ENCODE assay signal across 13 cellular contexts in the genomic region with DNA sequence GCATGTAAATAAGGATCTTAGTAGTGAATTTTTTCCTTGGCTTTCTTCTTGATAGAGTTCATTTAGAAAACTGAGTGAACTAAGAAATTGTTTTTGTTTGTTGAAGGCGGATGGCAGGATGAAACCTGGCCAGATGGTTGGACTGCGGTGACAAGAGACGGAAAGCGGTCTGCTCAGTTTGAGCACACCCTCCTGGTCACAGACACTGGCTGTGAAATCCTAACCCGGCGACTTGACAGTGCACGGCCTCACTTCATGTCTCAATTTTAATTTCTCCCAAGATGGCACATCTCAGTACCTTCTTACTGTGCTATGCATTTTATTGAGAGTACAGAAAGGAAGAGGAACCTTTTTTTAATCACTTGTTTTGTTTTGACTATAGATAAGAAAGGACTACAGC. TPM values are rescaled to one million over a fixed set of nuclear protein-coding genes. Genes with fewer than 3 reads are reported as not detected.
DNase-seq lines count a peak whose midpoint lies in the region; ATAC-seq, FAIRE-seq and TF ChIP-seq lines count a peak whose summit lies in the region.
"Had no signal": no experiment of that assay in that cellular context is flagged by ENCODE, and none has a peak within 500 bp of the region (broad histone marks: within the 10 kb centered on the region; RNA-seq: fewer than 3 reads in every experiment).

No MANE protein-coding gene starts in this region.

- no peaks in the 10 kb centered on the region for H3K27me3 ChIP-seq in esophagus muscularis mucosa
- no peaks in the 10 kb centered on the region for H3K27me3 ChIP-seq in gastrocnemius medialis

- WGBS in esophagus muscularis mucosa: 97% methylated on average over 7 of the region's 7 CpGs

- no peak for TF ChIP-seq EP300 in esophagus muscularis mucosa (IDR thresholded peaks at IDR 0.05)

- intact Hi-C loops in esophagus muscularis mucosa (cut with DNase I): no loop called here
- intact Hi-C loops in gastrocnemius medialis (cut with DNase I; ENCODE audit: low total_unique reads): loop anchor here (5.0 kb wide), 1 partner anchor 134 kb away; a partner anchor contains a TSS

- H3K9me3 ChIP-seq in esophagus muscularis mucosa (no peaks in the 10 kb centered on the region), gastrocnemius medialis (no peaks in the 10 kb centered on the region)

- H3K4me1 ChIP-seq in esophagus muscularis mucosa: peaks cover 0 to 18% (median 12%) of the 10 kb centered on the region in 4 donors
- peaks cover 7 to 29% of the 10 kb centered on the region in 2 donors for H3K4me1 ChIP-seq in gastrocnemius medialis

- in situ Hi-C loops in gastrocnemius medialis (cut with MboI; ENCODE audit: low sequenced_read_pairs in 4 of 4): loop anchor here in 2 of 4 donors (25.0 kb wide), 1 partner anchor 124 kb away; a partner anchor contains a TSS

- no peak for TF ChIP-seq POLR2A in esophagus muscularis mucosa (IDR thresholded peaks at IDR 0.05; ENCODE audit: low read depth)
- TF ChIP-seq POLR2A in gastrocnemius medialis (IDR thresholded peaks at IDR 0.05): no peak

- ATAC-seq in GM18868 (IDR thresholded peaks at IDR 0.05; ENCODE audit: unreplicated experiment): peak; percentile 38
- ATAC-seq in gastrocnemius medialis: peak in 1 of 2 donors; percentile 21
- no peak for ATAC-seq in GM18873 (IDR thresholded peaks at IDR 0.05; ENCODE audit: low FRiP score, unreplicated experiment)
- ATAC-seq: Right ventricle myocardium inferior had no signal

- DNase-seq in NCI-H2171 (lab: John Stamatoyannopoulos, UW): peak; percentile 13
- DNase-seq in esophagus muscularis mucosa (ENCODE audit: extremely low spot score): no peak
- no peak for DNase-seq in gastrocnemius medialis
- no peak for DNase-seq in RCC 7860 (ENCODE audit: low spot score)
- no peak for DNase-seq in effector CD4-positive, alpha-beta T cell
- DNase-seq: activated CD4-positive, alpha-beta T cell treated with anti-CD3 and anti-CD28 coated beads, Interleukin-2, amount 50 U/mL, for 48 hours; activated effector memory CD4-positive, alpha-beta T cell treated with Interleukin-2 at 50 U/mL for 16 hours; effector CD8-positive, alpha-beta T cell; NCI-H2029; substantia nigra had no signal

- H3K27ac ChIP-seq in esophagus muscularis mucosa (replicated peaks in 1 of 4) (peak overlapping the region; percentile 60 to 73 (median 66)), gastrocnemius medialis (peak overlapping the region; percentile 45 to 81 (median 67))

- no peak for FAIRE-seq in RCC 7860 (lab: Jason Lieb, UNC)

- no peak overlapping the region for H3K4me3 ChIP-seq in esophagus muscularis mucosa
- no peak overlapping the region for H3K4me3 ChIP-seq in gastrocnemius medialis

- peaks cover 5 to 43% (median 27%) of the 10 kb centered on the region in 4 donors for H3K36me3 ChIP-seq in esophagus muscularis mucosa
- H3K36me3 ChIP-seq in gastrocnemius medialis: peaks cover 0 to 7% of the 10 kb centered on the region in 2 donors

- TF ChIP-seq CTCF in esophagus muscularis mucosa (IDR thresholded peaks at IDR 0.05) (no peak), gastrocnemius medialis (IDR thresholded peaks at IDR 0.05 in 4 of 5, conservative IDR thresholded peaks at IDR 0.05 in 1 of 5) (no peak)

RNA-seq across cellular contexts. Expression of a gene that starts 27.5 kb away (rescaled TPM):
- total RNA-seq in esophagus muscularis mucosa: 100 to 1,000 TPM; 254 to 466 (median 421) TPM
- total RNA-seq in gastrocnemius medialis: 100 to 1,000 TPM in 1 of 4 donors, 10 to 100 TPM in 3; 55.2 to 101 (median 72.6) TPM
